In the genomic region with DNA sequence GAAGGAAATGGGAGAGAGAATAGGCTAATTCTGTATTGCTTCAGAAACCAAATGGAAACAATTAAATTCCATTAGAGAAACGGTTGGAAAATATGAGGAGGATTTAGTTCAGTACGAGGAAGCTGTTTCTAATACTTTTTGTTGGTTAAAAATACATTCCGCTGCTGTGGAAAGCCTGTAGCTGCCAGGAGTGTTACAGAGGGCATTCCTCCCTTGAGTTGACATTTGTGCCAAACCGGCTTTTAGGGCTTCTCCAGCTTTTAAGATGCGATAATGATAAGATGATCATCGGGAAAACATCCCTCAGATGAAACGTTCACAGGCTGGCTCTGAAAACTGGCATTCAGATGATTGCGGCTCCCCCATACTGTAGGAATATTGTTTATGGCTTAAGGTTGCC, we compare ENCODE assay signal across 1 cellular context.
TF ChIP-seq lines count a peak whose summit lies in the region.

No MANE protein-coding gene starts in this region.

TF ChIP-seq in WTC11, 78 proteins besides CTCF, POLR2A, EP300 and RAD21 (continued from another document):
- no peak for TF ChIP-seq ARID4B (CRISPR knock-in tag; IDR thresholded peaks at IDR 0.05; ENCODE audit: borderline replicate concordance)
- TF ChIP-seq ZNF138 (CRISPR knock-in tag; conservative IDR thresholded peaks at IDR 0.05) = no peak
- TF ChIP-seq NR3C1 (CRISPR knock-in tag; conservative IDR thresholded peaks at IDR 0.05; ENCODE audit: low read depth) = no peak
- TF ChIP-seq ZNF317 (CRISPR knock-in tag; IDR thresholded peaks at IDR 0.05; ENCODE audit: borderline replicate concordance, low read depth) = no peak
- TF ChIP-seq MYBL2 (CRISPR knock-in tag; IDR thresholded peaks at IDR 0.05) = no peak
- no peak for TF ChIP-seq SP1 (CRISPR knock-in tag; conservative IDR thresholded peaks at IDR 0.05)
- no peak for TF ChIP-seq ZNF219 (CRISPR knock-in tag; IDR thresholded peaks at IDR 0.05; ENCODE audit: borderline replicate concordance)
